11 cellular contexts compared by ENCODE assay signal in genomic region chr4:64340243-64341110, GRCh38.
"Had no signal": no experiment of that assay in that cellular context is flagged by ENCODE, and none has a peak within 500 bp of the region (broad histone marks: within the 10 kb centered on the region; RNA-seq: fewer than 3 reads in every experiment).

No MANE protein-coding gene starts in this region.

- H3K4me1 ChIP-seq: left lung, uterus had no signal

- H3K27me3 ChIP-seq: dorsolateral prefrontal cortex, gastrocnemius medialis, left lung, uterus had no signal

- H3K4me3 ChIP-seq: dorsolateral prefrontal cortex, gastrocnemius medialis, left lung, smooth muscle cell, uterus had no signal

- H3K36me3 ChIP-seq: gastrocnemius medialis, left lung, uterus had no signal

- DNase-seq: activated CD4-positive, alpha-beta T cell treated with anti-CD3 and anti-CD28 coated beads, Interleukin-2, amount 50 U/mL, for 4 hours; activated CD4-positive, CD25-positive, alpha-beta regulatory T cell treated with anti-CD3 and anti-CD28 coated beads, Interleukin-2, amount 50 U/mL, for 72 hours; activated naive CD4-positive, alpha-beta T cell treated with anti-CD3 and anti-CD28 coated beads, Interleukin-2, amount 10 ng/mL, durations not matched to agents 7 days and 5 days; dorsolateral prefrontal cortex; endodermal cell; gastrocnemius medialis; nucleus accumbens; uterus had no signal

- H3K9me3 ChIP-seq: gastrocnemius medialis, uterus had no signal

- ATAC-seq: gastrocnemius medialis; left lung; natural killer cell treated with Interleukin-12 subunit alpha and Interleukin-12 subunit beta and Interleukin-15 and Interleukin-18, amount 100 ng/mL, for 72 hours had no signal

- H3K27ac ChIP-seq: dorsolateral prefrontal cortex, left lung, uterus had no signal
